16 cellular contexts compared by ENCODE assay signal in the genomic region with DNA sequence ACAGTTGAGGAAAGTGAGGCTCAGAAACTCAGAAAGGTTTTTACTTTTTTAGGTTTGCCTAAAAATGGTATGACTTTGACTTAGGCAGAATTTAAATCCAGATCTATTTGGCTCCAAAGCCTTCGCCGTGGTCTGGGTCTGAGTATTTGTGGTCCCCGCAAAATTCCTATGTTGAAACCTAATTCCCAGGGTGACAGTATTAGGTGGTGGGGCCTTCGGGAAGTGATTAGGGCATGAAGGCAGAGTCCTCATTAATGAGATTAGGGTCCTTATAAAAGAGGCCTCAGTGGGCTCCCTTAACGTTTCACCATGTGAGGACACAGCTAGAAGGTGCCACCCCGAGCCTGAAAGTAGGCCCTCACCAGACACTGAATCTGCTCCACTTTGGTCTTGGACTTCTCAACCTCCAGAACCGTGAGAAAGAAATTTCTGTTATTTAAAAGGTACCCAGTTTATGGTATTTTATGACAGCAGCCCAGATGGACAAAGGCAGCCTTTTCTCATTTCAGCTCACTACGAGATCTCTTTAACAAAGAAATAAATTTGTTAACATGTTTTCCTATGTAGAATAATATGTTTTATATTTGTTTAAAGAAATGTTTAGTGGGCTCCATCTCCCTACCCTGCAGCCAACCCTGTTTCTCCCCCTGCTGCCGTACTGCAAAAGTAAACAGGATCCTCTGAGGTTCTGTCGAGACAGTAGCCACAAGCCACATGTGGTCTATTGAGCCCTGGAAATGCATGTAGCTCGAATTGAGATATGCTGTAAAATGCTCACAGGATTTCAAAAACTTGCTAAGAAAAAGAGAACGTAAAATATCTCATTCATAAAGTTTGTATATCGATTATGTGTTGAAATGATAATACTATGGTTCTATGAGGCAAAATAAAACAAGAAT.
DNase-seq lines count a peak whose midpoint lies in the region; ATAC-seq, FAIRE-seq and TF ChIP-seq lines count a peak whose summit lies in the region.
"Had no signal": no experiment of that assay in that cellular context is flagged by ENCODE, and none has a peak within 500 bp of the region (broad histone marks: within the 10 kb centered on the region; RNA-seq: fewer than 3 reads in every experiment).

No MANE protein-coding gene starts in this region.

- CTCF ChIA-PET in K562 (lab: Yijun Ruan, JAX; ENCODE audit: low intra/inter-chr PET ratio) = no interaction called here

- H2AFZ ChIP-seq in K562 (ENCODE audit: low read depth, low read length) (peak overlapping the region; percentile 74; the same call in 1 of the 2 replicates), parathyroid adenoma (peak overlapping the region; percentile 61)

- POLR2A ChIA-PET in K562 (lab: Yijun Ruan, JAX) = no interaction called here

- no peak for TF ChIP-seq CTCF in K562 (IDR thresholded peaks at IDR 0.05 in 2 of 3, conservative IDR thresholded peaks at IDR 0.05 in 1 of 3; ENCODE audit: insufficient read depth in 2 of 3, low read depth in 1 of 3, low read length in 3 of 3)
- TF ChIP-seq CTCF in parathyroid adenoma (IDR thresholded peaks at IDR 0.05) = no peak

- H3K4me1 ChIP-seq in K562 (replicated peaks in 1 of 2; ENCODE audit: control insufficient read depth in 2 of 2, insufficient read depth in 2 of 2, low read length in 2 of 2) = no peaks in the 10 kb centered on the region
- peaks cover 19% of the 10 kb centered on the region for H3K4me1 ChIP-seq in parathyroid adenoma
- H3K4me1 ChIP-seq: upper lobe of left lung had no signal

- FAIRE-seq in K562 (lab: Jason Lieb, UNC) = no peak
- FAIRE-seq: bronchial epithelial cell had no signal

- no peaks in the 10 kb centered on the region for H3K79me2 ChIP-seq in K562 (ENCODE audit: control insufficient read depth, insufficient read depth, low read length)
- no peaks in the 10 kb centered on the region for H3K79me2 ChIP-seq in parathyroid adenoma

- H4K20me1 ChIP-seq in K562 (replicated peaks; ENCODE audit: control insufficient read depth, insufficient read depth, low read length) = no peaks in the 10 kb centered on the region

- ATAC-seq in K562 = no peak
- ATAC-seq: activated T-helper 17 cell treated with anti-CD3 and anti-CD28 coated beads, Interleukin-2, amount 50 U/mL, for 72 hours had no signal

- no TSS peak for BruUV-seq in K562 (replicated peaks; lab: Mats Ljungman, UMichigan)

- H3K27me3 ChIP-seq in K562 (ENCODE audit: control insufficient read depth in 2 of 2, insufficient read depth in 2 of 2, low read length in 2 of 2) (no peaks in the 10 kb centered on the region), parathyroid adenoma (ENCODE audit: control insufficient read depth, insufficient read depth, low read length) (no peaks in the 10 kb centered on the region)
- H3K27me3 ChIP-seq: upper lobe of left lung had no signal

- H3K36me3 ChIP-seq in K562 (ENCODE audit: control insufficient read depth, insufficient read depth, low read length) (no peaks in the 10 kb centered on the region), parathyroid adenoma (ENCODE audit: control insufficient read depth, insufficient read depth, low read length) (no peaks in the 10 kb centered on the region)
- H3K36me3 ChIP-seq: upper lobe of left lung had no signal

- H3K9ac ChIP-seq in K562 (ENCODE audit: insufficient read depth in 1 of 2, low read depth in 2 of 2, low read length in 2 of 2) (no peak overlapping the region), parathyroid adenoma (no peak overlapping the region)

- intact Hi-C loops in K562 (cut with micrococcal nuclease) = no loop called here

- no peak for TF ChIP-seq POLR2A in K562 (conservative IDR thresholded peaks at IDR 0.05)

- no peaks in the 10 kb centered on the region for H3K9me1 ChIP-seq in K562 (ENCODE audit: control insufficient read depth, insufficient read depth, low read length)

- H3K4me3 ChIP-seq in K562 (no peak overlapping the region), parathyroid adenoma (ENCODE audit: low read depth, low read length) (no peak overlapping the region)
- H3K4me3 ChIP-seq: upper lobe of left lung had no signal

- TF ChIP-seq EP300 in K562 (IDR thresholded peaks at IDR 0.05; ENCODE audit: low read length) = no peak

- 64% methylated on average over 12 of the region's 13 CpGs for WGBS in K562 (ENCODE audit: insufficient coverage, low coverage, missing lambda C conversion rate)

- in situ Hi-C loops in K562 (cut with MboI) = no loop called here
- in situ Hi-C loops in ACHN (cut with HindIII; ENCODE audit: low pct_ligation_motif_present, low pct_unique_long_range_greater_than_20kb, low sequenced_read_pairs) = no loop called here

- peak; percentile 15 for DNase-seq in NCI-H2107 treated with DMSO at 0.1 percent for 48 hours (lab: John Stamatoyannopoulos, UW; ENCODE audit: unreplicated experiment)
- DNase-seq in NCI-H2107 (lab: John Stamatoyannopoulos, UW) = no peak
- DNase-seq in LHCN-M2 (ENCODE audit: low read depth) = peak; percentile 70
- DNase-seq in K562 (ENCODE audit: extremely low read depth in 1 of 4, low spot score in 3 of 4) = no peak
- DNase-seq in ACHN = no peak
- DNase-seq in NCI-H526 treated with DMSO at 0.1 percent for 48 hours (lab: John Stamatoyannopoulos, UW) = no peak
- no peak for DNase-seq in stimulated activated CD4-positive, alpha-beta T cell treated with anti-CD3 and anti-CD28 coated beads, Interleukin-4, amount 100 ng/mL, for 4 hours
- DNase-seq: activated CD4-positive, alpha-beta T cell treated with anti-CD3 and anti-CD28 coated beads for 4 hours; KG1; left colon; naive B cell; NCI-H1930; upper lobe of left lung had no signal

- no peaks in the 10 kb centered on the region for H3K9me3 ChIP-seq in K562 (replicated peaks; ENCODE audit: control insufficient read depth, insufficient read depth, low read depth, low read length)
- H3K9me3 ChIP-seq in parathyroid adenoma (ENCODE audit: control insufficient read depth, low read length) = no peaks in the 10 kb centered on the region
- H3K9me3 ChIP-seq: upper lobe of left lung had no signal

- no peak overlapping the region for H3K4me2 ChIP-seq in K562 (ENCODE audit: insufficient read depth, low read length)
- H3K4me2 ChIP-seq in parathyroid adenoma (ENCODE audit: low read length) = no peak overlapping the region

- no peak for TF ChIP-seq RAD21 in K562 (CRISPR knock-in tag; conservative IDR thresholded peaks at IDR 0.05 in 1 of 2, IDR thresholded peaks at IDR 0.05 in 1 of 2)

- H3K27ac ChIP-seq in K562 (ENCODE audit: extremely low read depth, low read depth, low read length) = no peak overlapping the region
- H3K27ac ChIP-seq in parathyroid adenoma = peak overlapping the region; percentile 62
- H3K27ac ChIP-seq: upper lobe of left lung had no signal

TF ChIP-seq in K562, 482 proteins besides CTCF, POLR2A, EP300 and RAD21:
- TF ChIP-seq ZNF444 (CRISPR knock-in tag; IDR thresholded peaks at IDR 0.05) (no peak), BHLHE40 (IDR thresholded peaks at IDR 0.05; ENCODE audit: low read length) (no peak), MIER1 (IDR thresholded peaks at IDR 0.05; ENCODE audit: low read depth) (no peak), TBP (optimal IDR thresholded peaks at IDR 0.05; ENCODE audit: low read depth, low read length) (no peak), CHD4 (IDR thresholded peaks at IDR 0.05; ENCODE audit: insufficient read depth, insufficient replicate concordance, low read depth, low read length, poor library complexity, severe bottlenecking) (no peak), ZNF175 (CRISPR knock-in tag; IDR thresholded peaks at IDR 0.05; ENCODE audit: low read depth) (no peak), PHF21A (IDR thresholded peaks at IDR 0.05; ENCODE audit: borderline replicate concordance, low read depth) (no peak), POLR2B (IDR thresholded peaks at IDR 0.05; ENCODE audit: low read depth, partially characterized antibody) (no peak), XRCC3 (IDR thresholded peaks at IDR 0.05) (no peak), FOXA3 (CRISPR knock-in tag; conservative IDR thresholded peaks at IDR 0.05 in 1 of 2, IDR thresholded peaks at IDR 0.05 in 1 of 2) (no peak), ESRRA (IDR thresholded peaks at IDR 0.05; ENCODE audit: borderline replicate concordance, low read depth) (no peak), NRF1 (conservative IDR thresholded peaks at IDR 0.05 in 1 of 2, IDR thresholded peaks at IDR 0.05 in 1 of 2) (no peak), SRSF7 (optimal IDR thresholded peaks at IDR 0.05; ENCODE audit: low read depth, low read length) (no peak)
- TF ChIP-seq, protein P1, sequence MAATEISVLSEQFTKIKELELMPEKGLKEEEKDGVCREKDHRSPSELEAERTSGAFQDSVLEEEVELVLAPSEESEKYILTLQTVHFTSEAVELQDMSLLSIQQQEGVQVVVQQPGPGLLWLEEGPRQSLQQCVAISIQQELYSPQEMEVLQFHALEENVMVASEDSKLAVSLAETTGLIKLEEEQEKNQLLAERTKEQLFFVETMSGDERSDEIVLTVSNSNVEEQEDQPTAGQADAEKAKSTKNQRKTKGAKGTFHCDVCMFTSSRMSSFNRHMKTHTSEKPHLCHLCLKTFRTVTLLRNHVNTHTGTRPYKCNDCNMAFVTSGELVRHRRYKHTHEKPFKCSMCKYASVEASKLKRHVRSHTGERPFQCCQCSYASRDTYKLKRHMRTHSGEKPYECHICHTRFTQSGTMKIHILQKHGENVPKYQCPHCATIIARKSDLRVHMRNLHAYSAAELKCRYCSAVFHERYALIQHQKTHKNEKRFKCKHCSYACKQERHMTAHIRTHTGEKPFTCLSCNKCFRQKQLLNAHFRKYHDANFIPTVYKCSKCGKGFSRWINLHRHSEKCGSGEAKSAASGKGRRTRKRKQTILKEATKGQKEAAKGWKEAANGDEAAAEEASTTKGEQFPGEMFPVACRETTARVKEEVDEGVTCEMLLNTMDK (IDR thresholded peaks at IDR 0.05; ENCODE audit: borderline replicate concordance, insufficient read depth, low read depth, low read length, poor library complexity, severe bottlenecking) = no peak

Comparison
In these comparisons a context has a peak if more than half of its experiments do, and no peak if none do; other contexts are left out.
1. DNase-seq: peak in NCI-H2107 treated with DMSO at 0.1 percent for 48 hours (single experiment) and LHCN-M2 (single experiment); none in NCI-H2107 (single experiment), K562 (0 of 4), ACHN (single experiment), NCI-H526 treated with DMSO at 0.1 percent for 48 hours (single experiment) and stimulated activated CD4-positive, alpha-beta T cell treated with anti-CD3 and anti-CD28 coated beads, Interleukin-4, amount 100 ng/mL, for 4 hours (0 of 2).